Comparison of ENCODE assay signal across 1 cellular context in the genomic region with DNA sequence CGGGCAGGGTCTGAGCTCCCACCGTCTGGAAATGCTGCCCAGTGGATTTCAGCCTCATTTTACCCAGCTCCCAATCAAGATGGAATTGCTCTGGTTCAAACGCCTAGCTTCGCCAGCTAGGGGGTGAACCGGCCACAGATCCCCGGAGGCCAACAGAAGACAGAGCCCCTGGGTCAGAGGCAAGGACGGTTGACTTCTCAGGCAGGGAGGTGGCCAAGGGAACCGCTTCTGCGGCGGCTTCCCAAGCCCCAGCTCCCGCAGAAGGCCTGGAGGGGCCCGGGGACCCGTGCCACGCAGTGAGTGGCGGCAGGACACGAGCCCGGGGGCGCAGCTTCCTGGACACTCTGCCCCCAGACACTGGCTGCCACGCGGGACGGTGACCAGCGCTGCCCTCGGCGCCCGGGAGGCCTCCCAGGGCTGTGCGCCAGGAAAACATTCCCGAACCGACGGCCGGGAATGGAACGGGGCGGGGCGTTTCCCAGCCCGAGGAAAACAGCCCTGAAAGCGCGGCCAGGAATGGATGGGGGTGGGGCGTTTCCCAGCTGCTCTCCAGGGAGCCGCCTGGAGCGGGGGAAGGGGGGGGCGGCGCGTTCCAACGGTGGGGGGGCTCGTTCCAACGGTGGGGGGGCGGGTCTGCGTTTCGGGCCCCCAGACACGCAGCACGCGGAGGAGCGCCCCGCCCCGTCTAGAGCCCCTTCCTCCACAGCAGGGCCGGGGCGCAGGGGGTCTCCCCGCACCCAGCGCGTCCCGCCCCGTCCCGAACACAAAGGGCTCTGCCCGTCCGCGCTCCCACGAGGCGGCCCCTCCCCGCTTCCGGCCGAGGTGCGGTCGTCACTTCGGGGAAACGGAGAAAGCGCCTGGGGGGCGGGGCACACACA.
TF ChIP-seq lines count a peak whose summit lies in the region.

No MANE protein-coding gene starts in this region.

TF ChIP-seq in K562, 482 proteins besides CTCF, POLR2A, EP300 and RAD21 (continued from another document and continues in another):
- TF ChIP-seq, protein P1, sequence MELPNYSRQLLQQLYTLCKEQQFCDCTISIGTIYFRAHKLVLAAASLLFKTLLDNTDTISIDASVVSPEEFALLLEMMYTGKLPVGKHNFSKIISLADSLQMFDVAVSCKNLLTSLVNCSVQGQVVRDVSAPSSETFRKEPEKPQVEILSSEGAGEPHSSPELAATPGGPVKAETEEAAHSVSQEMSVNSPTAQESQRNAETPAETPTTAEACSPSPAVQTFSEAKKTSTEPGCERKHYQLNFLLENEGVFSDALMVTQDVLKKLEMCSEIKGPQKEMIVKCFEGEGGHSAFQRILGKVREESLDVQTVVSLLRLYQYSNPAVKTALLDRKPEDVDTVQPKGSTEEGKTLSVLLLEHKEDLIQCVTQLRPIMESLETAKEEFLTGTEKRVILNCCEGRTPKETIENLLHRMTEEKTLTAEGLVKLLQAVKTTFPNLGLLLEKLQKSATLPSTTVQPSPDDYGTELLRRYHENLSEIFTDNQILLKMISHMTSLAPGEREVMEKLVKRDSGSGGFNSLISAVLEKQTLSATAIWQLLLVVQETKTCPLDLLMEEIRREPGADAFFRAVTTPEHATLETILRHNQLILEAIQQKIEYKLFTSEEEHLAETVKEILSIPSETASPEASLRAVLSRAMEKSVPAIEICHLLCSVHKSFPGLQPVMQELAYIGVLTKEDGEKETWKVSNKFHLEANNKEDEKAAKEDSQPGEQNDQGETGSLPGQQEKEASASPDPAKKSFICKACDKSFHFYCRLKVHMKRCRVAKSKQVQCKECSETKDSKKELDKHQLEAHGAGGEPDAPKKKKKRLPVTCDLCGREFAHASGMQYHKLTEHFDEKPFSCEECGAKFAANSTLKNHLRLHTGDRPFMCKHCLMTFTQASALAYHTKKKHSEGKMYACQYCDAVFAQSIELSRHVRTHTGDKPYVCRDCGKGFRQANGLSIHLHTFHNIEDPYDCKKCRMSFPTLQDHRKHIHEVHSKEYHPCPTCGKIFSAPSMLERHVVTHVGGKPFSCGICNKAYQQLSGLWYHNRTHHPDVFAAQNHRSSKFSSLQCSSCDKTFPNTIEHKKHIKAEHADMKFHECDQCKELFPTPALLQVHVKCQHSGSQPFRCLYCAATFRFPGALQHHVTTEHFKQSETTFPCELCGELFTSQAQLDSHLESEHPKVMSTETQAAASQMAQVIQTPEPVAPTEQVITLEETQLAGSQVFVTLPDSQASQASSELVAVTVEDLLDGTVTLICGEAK (IDR thresholded peaks at IDR 0.05): no peak
- TF ChIP-seq, protein P1 (CRISPR knock-in tag; IDR thresholded peaks at IDR 0.05): no peak
- TF ChIP-seq, protein P2, sequence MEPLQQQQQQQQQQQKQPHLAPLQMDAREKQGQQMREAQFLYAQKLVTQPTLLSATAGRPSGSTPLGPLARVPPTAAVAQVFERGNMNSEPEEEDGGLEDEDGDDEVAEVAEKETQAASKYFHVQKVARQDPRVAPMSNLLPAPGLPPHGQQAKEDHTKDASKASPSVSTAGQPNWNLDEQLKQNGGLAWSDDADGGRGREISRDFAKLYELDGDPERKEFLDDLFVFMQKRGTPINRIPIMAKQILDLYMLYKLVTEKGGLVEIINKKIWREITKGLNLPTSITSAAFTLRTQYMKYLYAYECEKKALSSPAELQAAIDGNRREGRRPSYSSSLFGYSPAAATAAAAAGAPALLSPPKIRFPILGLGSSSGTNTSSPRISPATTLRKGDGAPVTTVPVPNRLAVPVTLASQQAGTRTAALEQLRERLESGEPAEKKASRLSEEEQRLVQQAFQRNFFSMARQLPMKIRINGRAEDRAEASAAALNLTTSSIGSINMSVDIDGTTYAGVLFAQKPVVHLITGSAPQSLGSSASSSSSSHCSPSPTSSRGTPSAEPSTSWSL (CRISPR knock-in tag; IDR thresholded peaks at IDR 0.05; ENCODE audit: borderline replicate concordance): 0 out of 2 replicates have a peak, but pooled peaks have one; percentile 27
- TF ChIP-seq SRSF7 (optimal IDR thresholded peaks at IDR 0.05; ENCODE audit: low read depth, low read length) (no peak), ETV6 (IDR thresholded peaks at IDR 0.05; ENCODE audit: borderline replicate concordance in 1 of 2, low read depth in 2 of 2, low read length in 1 of 2) (peak in 1 of 2 experiments; percentile 34; a peak in 1 of 4 replicates), ETV6 (CRISPR knock-in tag; IDR thresholded peaks at IDR 0.05; ENCODE audit: borderline replicate concordance) (no peak), SMARCB1 (IDR thresholded peaks at IDR 0.05; ENCODE audit: insufficient read length, low read depth) (no peak), SMAD1 (IDR thresholded peaks at IDR 0.05; ENCODE audit: low read depth, low read length, partially characterized antibody) (no peak), WHSC1 (IDR thresholded peaks at IDR 0.05; ENCODE audit: low read length) (peak; percentile 24), PBX2 (CRISPR knock-in tag; IDR thresholded peaks at IDR 0.05; ENCODE audit: low read depth) (no peak), PBX2 (tag; conservative IDR thresholded peaks at IDR 0.05; ENCODE audit: low read depth) (no peak; the same call in 1 of the 2 replicates), ZNF717 (CRISPR knock-in tag; IDR thresholded peaks at IDR 0.05) (peak; percentile 83), SETDB1 (IDR thresholded peaks at IDR 0.05; ENCODE audit: low read length) (no peak), TAF9B (IDR thresholded peaks at IDR 0.05; ENCODE audit: partially characterized antibody) (peak; percentile 29), RFX5 (IDR thresholded peaks at IDR 0.05; ENCODE audit: low read depth, low read length) (no peak), MYBL2 (IDR thresholded peaks at IDR 0.05; ENCODE audit: low read depth) (no peak), MYBL2 (CRISPR knock-in tag; IDR thresholded peaks at IDR 0.05; ENCODE audit: borderline replicate concordance) (no peak), CBX3 (IDR thresholded peaks at IDR 0.05; ENCODE audit: borderline replicate concordance in 1 of 2, low read length in 2 of 2) (no peak; a peak in 1 of 3 replicates), ZNF444 (CRISPR knock-in tag; IDR thresholded peaks at IDR 0.05) (no peak), NR2C2 (CRISPR knock-in tag; IDR thresholded peaks at IDR 0.05) (no peak), NR2C2 (tag; IDR thresholded peaks at IDR 0.05) (peak; percentile 49; the same call in 1 of the 2 replicates), ZBTB7A (IDR thresholded peaks at IDR 0.05; ENCODE audit: borderline replicate concordance, control insufficient read depth, low read depth, low read length) (peak; percentile 89), HDAC6 (IDR thresholded peaks at IDR 0.05; ENCODE audit: low read depth, low read length) (no peak), ZNF778 (CRISPR knock-in tag; IDR thresholded peaks at IDR 0.05) (no peak), ZNF507 (tag; conservative IDR thresholded peaks at IDR 0.05) (no peak; the same call in 1 of the 2 replicates), PURB (CRISPR knock-in tag; IDR thresholded peaks at IDR 0.05; ENCODE audit: low read depth) (no peak), TFAM (CRISPR knock-in tag; conservative IDR thresholded peaks at IDR 0.05) (no peak), NBN (IDR thresholded peaks at IDR 0.05; ENCODE audit: low read depth) (0 out of 2 replicates have a peak, but pooled peaks have one; percentile 6), HCFC1 (IDR thresholded peaks at IDR 0.05; ENCODE audit: low read depth, low read length) (no peak), ZNF133 (CRISPR knock-in tag; IDR thresholded peaks at IDR 0.05) (0 out of 2 replicates have a peak, but pooled peaks have one; percentile 38), ZC3H4 (CRISPR knock-in tag; IDR thresholded peaks at IDR 0.05; ENCODE audit: borderline replicate concordance) (no peak; the same call in 1 of the 2 replicates), ZNF384 (IDR thresholded peaks at IDR 0.05; ENCODE audit: low read depth, low read length) (no peak), MAFG (tag; conservative IDR thresholded peaks at IDR 0.05) (no peak), HDAC3 (IDR thresholded peaks at IDR 0.05; ENCODE audit: borderline replicate concordance, partially characterized antibody) (no peak), MCM7 (IDR thresholded peaks at IDR 0.05) (no peak), ZNF165 (CRISPR knock-in tag; IDR thresholded peaks at IDR 0.05; ENCODE audit: borderline replicate concordance) (peak; percentile 86; the same call in 1 of the 2 replicates), ETV5 (CRISPR knock-in tag; IDR thresholded peaks at IDR 0.05; ENCODE audit: low read depth) (peak; percentile 93), OTX1 (CRISPR knock-in tag; IDR thresholded peaks at IDR 0.05) (no peak), ZNF253 (CRISPR knock-in tag; conservative IDR thresholded peaks at IDR 0.05) (no peak)
- TF ChIP-seq, protein P3, sequence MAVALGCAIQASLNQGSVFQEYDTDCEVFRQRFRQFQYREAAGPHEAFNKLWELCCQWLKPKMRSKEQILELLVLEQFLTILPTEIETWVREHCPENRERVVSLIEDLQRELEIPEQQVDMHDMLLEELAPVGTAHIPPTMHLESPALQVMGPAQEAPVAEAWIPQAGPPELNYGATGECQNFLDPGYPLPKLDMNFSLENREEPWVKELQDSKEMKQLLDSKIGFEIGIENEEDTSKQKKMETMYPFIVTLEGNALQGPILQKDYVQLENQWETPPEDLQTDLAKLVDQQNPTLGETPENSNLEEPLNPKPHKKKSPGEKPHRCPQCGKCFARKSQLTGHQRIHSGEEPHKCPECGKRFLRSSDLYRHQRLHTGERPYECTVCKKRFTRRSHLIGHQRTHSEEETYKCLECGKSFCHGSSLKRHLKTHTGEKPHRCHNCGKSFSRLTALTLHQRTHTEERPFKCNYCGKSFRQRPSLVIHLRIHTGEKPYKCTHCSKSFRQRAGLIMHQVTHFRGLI (CRISPR knock-in tag; IDR thresholded peaks at IDR 0.05): peak; percentile 77
- TF ChIP-seq, protein P4, sequence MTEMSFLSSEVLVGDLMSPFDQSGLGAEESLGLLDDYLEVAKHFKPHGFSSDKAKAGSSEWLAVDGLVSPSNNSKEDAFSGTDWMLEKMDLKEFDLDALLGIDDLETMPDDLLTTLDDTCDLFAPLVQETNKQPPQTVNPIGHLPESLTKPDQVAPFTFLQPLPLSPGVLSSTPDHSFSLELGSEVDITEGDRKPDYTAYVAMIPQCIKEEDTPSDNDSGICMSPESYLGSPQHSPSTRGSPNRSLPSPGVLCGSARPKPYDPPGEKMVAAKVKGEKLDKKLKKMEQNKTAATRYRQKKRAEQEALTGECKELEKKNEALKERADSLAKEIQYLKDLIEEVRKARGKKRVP (CRISPR knock-in tag; IDR thresholded peaks at IDR 0.05): 0 out of 2 replicates have a peak, but pooled peaks have one; percentile 70
- TF ChIP-seq, protein P5, sequence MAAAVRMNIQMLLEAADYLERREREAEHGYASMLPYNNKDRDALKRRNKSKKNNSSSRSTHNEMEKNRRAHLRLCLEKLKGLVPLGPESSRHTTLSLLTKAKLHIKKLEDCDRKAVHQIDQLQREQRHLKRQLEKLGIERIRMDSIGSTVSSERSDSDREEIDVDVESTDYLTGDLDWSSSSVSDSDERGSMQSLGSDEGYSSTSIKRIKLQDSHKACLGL (CRISPR knock-in tag; IDR thresholded peaks at IDR 0.05; ENCODE audit: borderline replicate concordance, poor library complexity, severe bottlenecking): peak; percentile 3
- TF ChIP-seq, protein P6, sequence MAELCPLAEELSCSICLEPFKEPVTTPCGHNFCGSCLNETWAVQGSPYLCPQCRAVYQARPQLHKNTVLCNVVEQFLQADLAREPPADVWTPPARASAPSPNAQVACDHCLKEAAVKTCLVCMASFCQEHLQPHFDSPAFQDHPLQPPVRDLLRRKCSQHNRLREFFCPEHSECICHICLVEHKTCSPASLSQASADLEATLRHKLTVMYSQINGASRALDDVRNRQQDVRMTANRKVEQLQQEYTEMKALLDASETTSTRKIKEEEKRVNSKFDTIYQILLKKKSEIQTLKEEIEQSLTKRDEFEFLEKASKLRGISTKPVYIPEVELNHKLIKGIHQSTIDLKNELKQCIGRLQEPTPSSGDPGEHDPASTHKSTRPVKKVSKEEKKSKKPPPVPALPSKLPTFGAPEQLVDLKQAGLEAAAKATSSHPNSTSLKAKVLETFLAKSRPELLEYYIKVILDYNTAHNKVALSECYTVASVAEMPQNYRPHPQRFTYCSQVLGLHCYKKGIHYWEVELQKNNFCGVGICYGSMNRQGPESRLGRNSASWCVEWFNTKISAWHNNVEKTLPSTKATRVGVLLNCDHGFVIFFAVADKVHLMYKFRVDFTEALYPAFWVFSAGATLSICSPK (IDR thresholded peaks at IDR 0.05; ENCODE audit: borderline replicate concordance): no peak
